In the genomic region with DNA sequence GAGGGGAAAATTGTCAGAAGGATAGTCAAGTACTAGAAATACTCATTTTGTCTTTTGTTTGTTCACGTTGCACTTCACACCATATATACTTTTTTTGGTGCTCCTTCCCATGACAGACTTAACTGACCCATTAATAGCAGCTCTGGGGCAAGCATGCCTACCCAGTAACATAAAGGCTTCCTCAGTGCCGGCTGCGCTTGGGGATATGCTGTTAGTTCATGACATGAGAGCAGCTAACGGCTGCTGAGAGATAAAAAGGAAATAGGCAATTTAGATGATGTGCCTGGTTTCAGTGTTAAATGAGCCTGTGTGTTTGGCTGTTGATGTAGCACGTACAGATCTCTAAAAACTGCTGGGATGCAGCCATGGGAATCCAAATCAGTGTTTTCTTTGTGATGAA, we compare ENCODE assay signal across 18 cellular contexts.
"Had no signal": no experiment of that assay in that cellular context is flagged by ENCODE, and none has a peak within 500 bp of the region (broad histone marks: within the 10 kb centered on the region; RNA-seq: fewer than 3 reads in every experiment).

No MANE protein-coding gene starts in this region.

- H3K36me3 ChIP-seq: colonic mucosa had no signal

- DNase-seq: colonic mucosa; dermis blood vessel endothelial cell; endodermal cell; erythroblast; foreskin keratinocyte; head of caudate nucleus; left colon; mammary epithelial cell; mucosa of descending colon; naive thymus-derived CD8-positive, alpha-beta T cell; small intestine; stimulated activated CD4-positive, alpha-beta T cell treated with anti-CD3 and anti-CD28 coated beads, Interleukin-12 subunit alpha, Interleukin-12 subunit beta, amount 100 ng/mL, for 4 hours; stimulated activated naive CD8-positive, alpha-beta T cell treated with anti-CD3 and anti-CD28 coated beads, Interleukin-15, Interleukin-2, amounts not matched to agents 100 U/mL and 50 U/mL, for 24 hours; thyroid gland had no signal

- H3K27ac ChIP-seq: colonic mucosa, foreskin keratinocyte, hepatocyte, suprapubic skin, thyroid gland had no signal

- ATAC-seq: foreskin keratinocyte; left colon; mucosa of descending colon; naive thymus-derived CD8-positive, alpha-beta T cell; stimulated activated naive CD8-positive, alpha-beta T cell treated with anti-CD3 and anti-CD28 coated beads, Interleukin-15, Interleukin-2, amounts not matched to agents 100 U/mL and 50 U/mL, for 24 hours had no signal

- H3K9me3 ChIP-seq: colonic mucosa, mucosa of descending colon, suprapubic skin, thyroid gland had no signal

- H3K27me3 ChIP-seq: colonic mucosa, foreskin keratinocyte, hepatocyte, suprapubic skin, thyroid gland had no signal

- H3K27ac Mint-ChIP-seq: endodermal cell, type B pancreatic cell had no signal

- H3K27me3 Mint-ChIP-seq: naive thymus-derived CD8-positive, alpha-beta T cell; type B pancreatic cell had no signal

- H3K4me3 Mint-ChIP-seq: endodermal cell; naive thymus-derived CD8-positive, alpha-beta T cell; neural crest cell; type B pancreatic cell had no signal

- H3K4me1 ChIP-seq: colonic mucosa, foreskin keratinocyte, suprapubic skin had no signal

- H3K4me1 Mint-ChIP-seq: endodermal cell; naive thymus-derived CD8-positive, alpha-beta T cell; neural crest cell had no signal

- H3K9me3 Mint-ChIP-seq: endodermal cell; naive thymus-derived CD8-positive, alpha-beta T cell; neural crest cell; type B pancreatic cell had no signal

- H3K4me3 ChIP-seq: colonic mucosa, hepatocyte, mucosa of descending colon, suprapubic skin, thyroid gland had no signal
